In the genomic region with DNA sequence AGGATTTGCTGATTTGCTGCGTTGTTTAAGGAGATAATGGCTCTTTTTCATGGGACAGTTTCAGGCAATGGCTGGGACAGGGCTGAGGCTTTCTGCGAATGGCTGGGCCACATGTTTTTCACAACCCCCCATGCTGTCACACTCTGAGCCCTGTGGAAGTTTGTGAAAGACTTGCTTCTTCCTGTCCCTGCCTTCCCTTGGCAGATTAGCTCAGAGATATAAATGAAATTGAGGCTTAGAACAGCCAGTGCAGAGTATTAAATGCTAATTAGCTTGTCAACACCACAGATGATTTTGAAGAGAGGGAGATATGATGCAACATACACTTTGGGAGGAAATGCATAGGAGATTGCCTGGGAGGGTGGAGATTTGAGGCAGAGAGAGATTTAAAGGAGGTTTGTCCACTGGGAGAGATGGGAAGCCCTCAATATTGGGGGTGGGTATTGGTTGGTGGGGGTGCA, we compare ENCODE assay signal across 1 cellular context.
A peak's percentile ranks its signal among the peaks of the same experiment; 100 is the strongest.
TF ChIP-seq lines count a peak whose summit lies in the region.

No MANE protein-coding gene starts in this region.

TF ChIP-seq in K562, 482 proteins besides CTCF, POLR2A, EP300 and RAD21 (continued from another document and continues in another):
- TF ChIP-seq, protein P1, sequence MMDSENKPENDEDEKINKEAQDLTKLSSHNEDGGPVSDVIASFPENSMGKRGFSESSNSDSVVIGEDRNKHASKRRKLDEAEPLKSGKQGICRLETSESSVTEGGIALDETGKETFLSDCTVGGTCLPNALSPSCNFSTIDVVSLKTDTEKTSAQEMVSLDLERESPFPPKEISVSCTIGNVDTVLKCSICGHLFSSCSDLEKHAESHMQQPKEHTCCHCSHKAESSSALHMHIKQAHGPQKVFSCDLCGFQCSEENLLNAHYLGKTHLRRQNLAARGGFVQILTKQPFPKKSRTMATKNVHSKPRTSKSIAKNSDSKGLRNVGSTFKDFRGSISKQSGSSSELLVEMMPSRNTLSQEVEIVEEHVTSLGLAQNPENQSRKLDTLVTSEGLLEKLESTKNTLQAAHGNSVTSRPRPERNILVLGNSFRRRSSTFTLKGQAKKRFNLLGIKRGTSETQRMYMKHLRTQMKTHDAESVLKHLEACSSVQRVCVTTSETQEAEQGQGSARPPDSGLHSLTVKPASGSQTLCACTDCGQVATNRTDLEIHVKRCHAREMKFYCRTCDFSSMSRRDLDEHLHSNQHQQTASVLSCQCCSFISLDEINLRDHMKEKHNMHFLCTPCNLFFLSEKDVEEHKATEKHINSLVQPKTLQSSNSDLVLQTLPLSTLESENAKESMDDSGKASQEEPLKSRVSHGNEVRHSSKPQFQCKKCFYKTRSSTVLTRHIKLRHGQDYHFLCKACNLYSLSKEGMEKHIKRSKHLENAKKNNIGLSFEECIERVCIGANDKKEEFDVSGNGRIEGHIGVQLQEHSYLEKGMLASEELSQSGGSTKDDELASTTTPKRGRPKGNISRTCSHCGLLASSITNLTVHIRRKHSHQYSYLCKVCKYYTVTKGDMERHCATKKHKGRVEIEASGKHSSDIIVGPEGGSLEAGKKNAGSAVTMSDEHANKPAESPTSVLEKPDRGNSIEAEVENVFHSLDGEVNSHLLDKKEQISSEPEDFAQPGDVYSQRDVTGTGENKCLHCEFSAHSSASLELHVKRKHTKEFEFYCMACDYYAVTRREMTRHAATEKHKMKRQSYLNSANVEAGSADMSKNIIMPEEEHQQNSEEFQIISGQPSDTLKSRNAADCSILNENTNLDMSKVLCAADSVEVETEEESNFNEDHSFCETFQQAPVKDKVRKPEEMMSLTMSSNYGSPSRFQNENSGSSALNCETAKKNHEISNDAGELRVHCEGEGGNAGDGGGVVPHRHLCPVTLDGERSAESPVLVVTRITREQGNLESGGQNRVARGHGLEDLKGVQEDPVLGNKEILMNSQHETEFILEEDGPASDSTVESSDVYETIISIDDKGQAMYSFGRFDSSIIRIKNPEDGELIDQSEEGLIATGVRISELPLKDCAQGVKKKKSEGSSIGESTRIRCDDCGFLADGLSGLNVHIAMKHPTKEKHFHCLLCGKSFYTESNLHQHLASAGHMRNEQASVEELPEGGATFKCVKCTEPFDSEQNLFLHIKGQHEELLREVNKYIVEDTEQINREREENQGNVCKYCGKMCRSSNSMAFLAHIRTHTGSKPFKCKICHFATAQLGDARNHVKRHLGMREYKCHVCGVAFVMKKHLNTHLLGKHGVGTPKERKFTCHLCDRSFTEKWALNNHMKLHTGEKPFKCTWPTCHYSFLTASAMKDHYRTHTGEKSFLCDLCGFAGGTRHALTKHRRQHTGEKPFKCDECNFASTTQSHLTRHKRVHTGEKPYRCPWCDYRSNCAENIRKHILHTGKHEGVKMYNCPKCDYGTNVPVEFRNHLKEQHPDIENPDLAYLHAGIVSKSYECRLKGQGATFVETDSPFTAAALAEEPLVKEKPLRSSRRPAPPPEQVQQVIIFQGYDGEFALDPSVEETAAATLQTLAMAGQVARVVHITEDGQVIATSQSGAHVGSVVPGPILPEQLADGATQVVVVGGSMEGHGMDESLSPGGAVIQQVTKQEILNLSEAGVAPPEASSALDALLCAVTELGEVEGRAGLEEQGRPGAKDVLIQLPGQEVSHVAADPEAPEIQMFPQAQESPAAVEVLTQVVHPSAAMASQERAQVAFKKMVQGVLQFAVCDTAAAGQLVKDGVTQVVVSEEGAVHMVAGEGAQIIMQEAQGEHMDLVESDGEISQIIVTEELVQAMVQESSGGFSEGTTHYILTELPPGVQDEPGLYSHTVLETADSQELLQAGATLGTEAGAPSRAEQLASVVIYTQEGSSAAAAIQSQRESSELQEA (IDR thresholded peaks at IDR 0.05; ENCODE audit: low read depth): no peak
- TF ChIP-seq NEUROD1 (IDR thresholded peaks at IDR 0.05; ENCODE audit: borderline replicate concordance, low read depth, low read length, partially characterized antibody) (no peak), JUND (IDR thresholded peaks at IDR 0.05; ENCODE audit: borderline replicate concordance, low read depth, low read length) (peak; percentile 72), JUND (tag; IDR thresholded peaks at IDR 0.05; ENCODE audit: borderline replicate concordance, low read depth, low read length) (peak; percentile 35; the same call in 2 of the 3 replicates), ZNF436 (CRISPR knock-in tag; IDR thresholded peaks at IDR 0.05) (no peak), STAT5B (CRISPR knock-in tag; IDR thresholded peaks at IDR 0.05) (no peak), ZFX (CRISPR knock-in tag; IDR thresholded peaks at IDR 0.05) (no peak), CCNT2 (IDR thresholded peaks at IDR 0.05; ENCODE audit: borderline replicate concordance, extremely low read depth, insufficient read length, low read depth, low read length) (no peak), KLF16 (IDR thresholded peaks at IDR 0.05) (no peak), MBD1 (CRISPR knock-in tag; IDR thresholded peaks at IDR 0.05) (no peak), ZNF584 (CRISPR knock-in tag; IDR thresholded peaks at IDR 0.05; ENCODE audit: low read depth) (no peak), MEF2D (tag; conservative IDR thresholded peaks at IDR 0.05; ENCODE audit: low read depth) (no peak), ZNF274 (IDR thresholded peaks at IDR 0.05; ENCODE audit: borderline replicate concordance, low read depth, low read length) (no peak), EZH2 (IDR thresholded peaks at IDR 0.05; ENCODE audit: borderline replicate concordance, low read depth, low read length) (no peak), TRIM24 (IDR thresholded peaks at IDR 0.05) (peak; percentile 67 to 80), ZC3H4 (CRISPR knock-in tag; IDR thresholded peaks at IDR 0.05; ENCODE audit: borderline replicate concordance) (no peak), MYBL2 (IDR thresholded peaks at IDR 0.05; ENCODE audit: low read depth) (no peak), MYBL2 (CRISPR knock-in tag; IDR thresholded peaks at IDR 0.05; ENCODE audit: borderline replicate concordance) (no peak), RFX5 (IDR thresholded peaks at IDR 0.05; ENCODE audit: low read depth, low read length) (no peak), NBN (IDR thresholded peaks at IDR 0.05; ENCODE audit: low read depth) (peak; percentile 59; the same call in 1 of the 2 replicates), SP2 (IDR thresholded peaks at IDR 0.05; ENCODE audit: extremely low read depth, low read depth, low read length, poor library complexity, severe bottlenecking) (no peak), CUX1 (CRISPR knock-in tag; IDR thresholded peaks at IDR 0.05) (no peak), HMGN3 (IDR thresholded peaks at IDR 0.05; ENCODE audit: borderline replicate concordance, extremely low read depth, insufficient read length, low read depth, low read length) (no peak), IFI16 (CRISPR knock-in tag; IDR thresholded peaks at IDR 0.05) (no peak), TEAD4 (IDR thresholded peaks at IDR 0.05; ENCODE audit: low read length) (peak; percentile 57; the same call in 1 of the 2 replicates), TEAD4 (CRISPR knock-in tag; IDR thresholded peaks at IDR 0.05; ENCODE audit: borderline replicate concordance) (no peak), PHB2 (IDR thresholded peaks at IDR 0.05; ENCODE audit: low read depth) (no peak), ZNF184 (CRISPR knock-in tag; IDR thresholded peaks at IDR 0.05) (no peak), HDAC1 (IDR thresholded peaks at IDR 0.05) (peak in 1 of 2 experiments; percentile 65; a peak in 1 of 4 replicates), RNF2 (IDR thresholded peaks at IDR 0.05) (peak; percentile 41; the same call in 1 of the 2 replicates), SRSF1 (IDR thresholded peaks at IDR 0.05; ENCODE audit: low read depth, low read length) (no peak), ZNF23 (CRISPR knock-in tag; IDR thresholded peaks at IDR 0.05) (no peak), BMI1 (IDR thresholded peaks at IDR 0.05; ENCODE audit: low read length) (no peak), NUFIP1 (IDR thresholded peaks at IDR 0.05; ENCODE audit: partially characterized antibody) (no peak), FOS (IDR thresholded peaks at IDR 0.05; ENCODE audit: extremely low read depth, insufficient read length) (no peak), PYGO2 (tag; IDR thresholded peaks at IDR 0.05) (0 out of 2 replicates have a peak, but pooled peaks have one; percentile 10), TAL1 (IDR thresholded peaks at IDR 0.05) (peak; percentile 54), ZBTB12 (CRISPR knock-in tag; IDR thresholded peaks at IDR 0.05) (no peak), ZNF785 (CRISPR knock-in tag; IDR thresholded peaks at IDR 0.05) (no peak), FOXM1 (IDR thresholded peaks at IDR 0.05; ENCODE audit: low read depth) (no peak), FOXM1 (CRISPR knock-in tag; IDR thresholded peaks at IDR 0.05; ENCODE audit: low read depth) (no peak), SMARCE1 (IDR thresholded peaks at IDR 0.05) (peak; percentile 56; the same call in 1 of the 2 replicates), XRCC5 (IDR thresholded peaks at IDR 0.05; ENCODE audit: low read depth, low read length) (no peak), RUNX1 (IDR thresholded peaks at IDR 0.05; ENCODE audit: low read depth) (no peak), ZNF699 (CRISPR knock-in tag; IDR thresholded peaks at IDR 0.05; ENCODE audit: insufficient replicate concordance) (no peak)
- TF ChIP-seq, protein P2, sequence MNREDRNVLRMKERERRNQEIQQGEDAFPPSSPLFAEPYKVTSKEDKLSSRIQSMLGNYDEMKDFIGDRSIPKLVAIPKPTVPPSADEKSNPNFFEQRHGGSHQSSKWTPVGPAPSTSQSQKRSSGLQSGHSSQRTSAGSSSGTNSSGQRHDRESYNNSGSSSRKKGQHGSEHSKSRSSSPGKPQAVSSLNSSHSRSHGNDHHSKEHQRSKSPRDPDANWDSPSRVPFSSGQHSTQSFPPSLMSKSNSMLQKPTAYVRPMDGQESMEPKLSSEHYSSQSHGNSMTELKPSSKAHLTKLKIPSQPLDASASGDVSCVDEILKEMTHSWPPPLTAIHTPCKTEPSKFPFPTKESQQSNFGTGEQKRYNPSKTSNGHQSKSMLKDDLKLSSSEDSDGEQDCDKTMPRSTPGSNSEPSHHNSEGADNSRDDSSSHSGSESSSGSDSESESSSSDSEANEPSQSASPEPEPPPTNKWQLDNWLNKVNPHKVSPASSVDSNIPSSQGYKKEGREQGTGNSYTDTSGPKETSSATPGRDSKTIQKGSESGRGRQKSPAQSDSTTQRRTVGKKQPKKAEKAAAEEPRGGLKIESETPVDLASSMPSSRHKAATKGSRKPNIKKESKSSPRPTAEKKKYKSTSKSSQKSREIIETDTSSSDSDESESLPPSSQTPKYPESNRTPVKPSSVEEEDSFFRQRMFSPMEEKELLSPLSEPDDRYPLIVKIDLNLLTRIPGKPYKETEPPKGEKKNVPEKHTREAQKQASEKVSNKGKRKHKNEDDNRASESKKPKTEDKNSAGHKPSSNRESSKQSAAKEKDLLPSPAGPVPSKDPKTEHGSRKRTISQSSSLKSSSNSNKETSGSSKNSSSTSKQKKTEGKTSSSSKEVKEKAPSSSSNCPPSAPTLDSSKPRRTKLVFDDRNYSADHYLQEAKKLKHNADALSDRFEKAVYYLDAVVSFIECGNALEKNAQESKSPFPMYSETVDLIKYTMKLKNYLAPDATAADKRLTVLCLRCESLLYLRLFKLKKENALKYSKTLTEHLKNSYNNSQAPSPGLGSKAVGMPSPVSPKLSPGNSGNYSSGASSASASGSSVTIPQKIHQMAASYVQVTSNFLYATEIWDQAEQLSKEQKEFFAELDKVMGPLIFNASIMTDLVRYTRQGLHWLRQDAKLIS (CRISPR knock-in tag; IDR thresholded peaks at IDR 0.05): no peak
